In genomic region chr12:108691995-108692808, GRCh38 we compare ENCODE assay signal across 8 cellular contexts. TPM values are rescaled to one million over a fixed set of nuclear protein-coding genes. Genes with fewer than 3 reads are reported as not detected.
DNase-seq lines count a peak whose midpoint lies in the region; ATAC-seq and TF ChIP-seq lines count a peak whose summit lies in the region.

No MANE protein-coding gene starts in this region.

- in situ Hi-C loops in G401 (cut with HindIII; ENCODE audit: low sequenced_read_pairs) (no loop called here), GM13976 (cut with MboI; ENCODE audit: low sequenced_read_pairs, unreplicated experiment) (no loop called here)

- peak overlapping the region in 1 of 2 donors; percentile 50 for H3K4me3 ChIP-seq in ascending aorta

- no peaks in the 10 kb centered on the region for H3K9me3 ChIP-seq in ascending aorta

- H3K27ac ChIP-seq in ascending aorta, result peak overlapping the region; percentile 95 to 97

- peaks cover 65% of the 10 kb centered on the region for H3K4me1 Mint-ChIP-seq in stimulated activated effector memory CD8-positive, alpha-beta T cell treated with anti-CD3 and anti-CD28 coated beads, Interleukin-12 subunit alpha, Interleukin-12 subunit beta, amount 100 ng/mL, for 72 hours

- peaks cover 0 to 5% of the 10 kb centered on the region in 2 donors for H3K36me3 ChIP-seq in ascending aorta

- peaks cover 7% of the 10 kb centered on the region for H3K36me3 Mint-ChIP-seq in stimulated activated effector memory CD8-positive, alpha-beta T cell treated with anti-CD3 and anti-CD28 coated beads, Interleukin-12 subunit alpha, Interleukin-12 subunit beta, amount 100 ng/mL, for 72 hours

- peaks cover 18 to 69% of the 10 kb centered on the region in 2 donors for H3K4me1 ChIP-seq in ascending aorta

- DNase-seq in G401 (ENCODE audit: low spot score), result peak; percentile 81
- DNase-seq in NCI-H524 (lab: John Stamatoyannopoulos, UW), result peak; percentile 62 to 81
- DNase-seq in ascending aorta (ENCODE audit: low spot score in 2 of 2), result no peak
- peak; percentile 79 for DNase-seq in inferior parietal cortex (ENCODE audit: extremely low spot score)
- peak in 1 of 2 donors; percentile 53 for DNase-seq in stimulated activated effector memory CD8-positive, alpha-beta T cell treated with anti-CD3 and anti-CD28 coated beads, Interleukin-12 subunit alpha, Interleukin-12 subunit beta, amount 100 ng/mL, for 72 hours (ENCODE audit: low spot score in 2 of 2)
- DNase-seq in OCI-M2 (lab: John Stamatoyannopoulos, UW; ENCODE audit: unreplicated experiment), result no peak
- no peak for DNase-seq in GM13976 (ENCODE audit: low spot score)

- intact Hi-C loops in ascending aorta (cut with DNase I), result loop anchor here (1.0 kb wide), 3 partner anchors 28 to 162 kb away; partner anchors contain the start of gene CORO1C

- H3K4me3 Mint-ChIP-seq in stimulated activated effector memory CD8-positive, alpha-beta T cell treated with anti-CD3 and anti-CD28 coated beads, Interleukin-12 subunit alpha, Interleukin-12 subunit beta, amount 100 ng/mL, for 72 hours, result peak overlapping the region; percentile 79

- H3K9me3 Mint-ChIP-seq in stimulated activated effector memory CD8-positive, alpha-beta T cell treated with anti-CD3 and anti-CD28 coated beads, Interleukin-12 subunit alpha, Interleukin-12 subunit beta, amount 100 ng/mL, for 72 hours, result no peaks in the 10 kb centered on the region

- peak; percentile 16 for ATAC-seq in HG02885 (IDR thresholded peaks at IDR 0.05; ENCODE audit: poor library complexity, unreplicated experiment)
- no peak for ATAC-seq in stimulated activated effector memory CD8-positive, alpha-beta T cell treated with anti-CD3 and anti-CD28 coated beads, Interleukin-12 subunit alpha, Interleukin-12 subunit beta, amount 100 ng/mL, for 72 hours

- TF ChIP-seq CTCF in ascending aorta (IDR thresholded peaks at IDR 0.05) (no peak), GM13976 (IDR thresholded peaks at IDR 0.05; ENCODE audit: borderline replicate concordance, control extremely low read depth, extremely low read depth, insufficient read depth, missing control alignments) (no peak)

- H3K27ac Mint-ChIP-seq in stimulated activated effector memory CD8-positive, alpha-beta T cell treated with anti-CD3 and anti-CD28 coated beads, Interleukin-12 subunit alpha, Interleukin-12 subunit beta, amount 100 ng/mL, for 72 hours, result peak overlapping the region; percentile 98

- H3K27me3 ChIP-seq in ascending aorta, result no peaks in the 10 kb centered on the region

RNA-seq across cellular contexts. Expression of gene CORO1C, which starts 39.1 kb away (rescaled TPM):
- total RNA-seq in G401 (2014; rRNA removed; shearing (Covaris generic)), result 102 and 177 TPM in 2 replicates
- 106 TPM for total RNA-seq in ascending aorta

RNA-seq across cellular contexts. Expression of gene SELPLG, which starts 58.5 kb away (rescaled TPM):
- 0.74 and 1.1 TPM in 2 replicates for total RNA-seq in G401 (2014; rRNA removed; shearing (Covaris generic))
- total RNA-seq in ascending aorta, result 2.6 TPM

Comparison
In these comparisons a context has a peak if more than half of its experiments do, and no peak if none do; other contexts are left out.
1. DNase-seq: peak in G401 (single experiment), NCI-H524 (2 of 2) and inferior parietal cortex (single experiment); none in ascending aorta (0 of 2), OCI-M2 (single experiment) and GM13976 (single experiment).